In the genomic region with DNA sequence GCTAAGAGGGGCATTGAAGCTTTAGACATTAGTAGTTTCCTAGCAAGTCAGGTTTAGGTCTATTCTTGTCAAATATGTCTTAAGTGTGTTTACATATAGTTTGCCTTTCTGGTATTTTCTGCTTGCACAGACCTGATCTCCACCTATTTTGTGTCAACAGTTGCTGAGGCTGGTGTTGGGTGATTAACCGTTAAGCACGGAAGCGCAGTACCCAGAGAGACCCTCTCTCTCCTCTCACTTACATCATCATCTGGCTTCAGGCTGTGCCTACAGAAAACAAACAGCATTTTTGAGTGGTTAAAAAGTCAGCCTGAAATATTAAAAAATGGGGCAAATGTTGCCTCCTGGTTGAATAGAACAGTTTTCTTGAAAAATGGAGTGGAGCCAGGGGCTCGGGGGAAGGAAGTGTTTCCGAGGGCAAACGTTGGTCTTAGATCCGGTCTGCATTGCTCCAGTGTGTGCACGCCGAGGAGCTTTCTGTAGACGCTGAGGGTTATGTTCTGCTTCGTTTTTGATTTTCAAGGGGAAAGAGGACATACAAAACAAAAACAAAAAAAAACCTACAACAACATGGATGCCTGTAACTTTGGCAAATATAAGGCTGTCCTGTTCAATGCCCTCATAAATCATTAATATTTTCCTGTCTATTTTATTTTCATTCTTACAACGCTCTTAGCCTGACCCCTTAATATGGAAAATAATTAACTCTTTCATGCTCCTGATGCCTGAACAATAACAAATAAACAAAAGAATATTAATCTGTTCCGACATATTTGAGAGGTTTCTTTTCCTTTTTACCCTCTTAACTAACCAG, we compare ENCODE assay signal across 10 cellular contexts.
DNase-seq lines count a peak whose midpoint lies in the region; ATAC-seq, FAIRE-seq and TF ChIP-seq lines count a peak whose summit lies in the region.
"Had no signal": no experiment of that assay in that cellular context is flagged by ENCODE, and none has a peak within 500 bp of the region (broad histone marks: within the 10 kb centered on the region; RNA-seq: fewer than 3 reads in every experiment).

No MANE protein-coding gene starts in this region.

- H3K27ac ChIP-seq in lower lobe of right lung: peak overlapping the region; percentile 50
- H3K27ac ChIP-seq in thoracic aorta: peak overlapping the region; percentile 65 to 82

- H3K9me3 ChIP-seq in lower lobe of right lung (no peaks in the 10 kb centered on the region), thoracic aorta (no peaks in the 10 kb centered on the region)

- H3K36me3 ChIP-seq in bronchial epithelial cell (ENCODE audit: control insufficient read depth, insufficient read depth, low read length) (peaks cover 1% of the 10 kb centered on the region), lower lobe of right lung (no peaks in the 10 kb centered on the region), thoracic aorta (no peaks in the 10 kb centered on the region)

- DNase-seq in NCI-H1105 treated with DMSO at 0.1 percent for 48 hours (lab: John Stamatoyannopoulos, UW) (peak; percentile 63), NCI-H1105 (lab: John Stamatoyannopoulos, UW) (no peak), bronchial epithelial cell (ENCODE audit: low read depth) (peak; percentile 94), lower lobe of right lung (no peak), thoracic aorta (ENCODE audit: low spot score) (no peak), SIG-M5 treated with dmso at 0.1 percent for 504 hours (lab: John Stamatoyannopoulos, UW; ENCODE audit: unreplicated experiment) (no peak), NCI-H2107 treated with DMSO at 0.1 percent for 48 hours (lab: John Stamatoyannopoulos, UW; ENCODE audit: unreplicated experiment) (no peak)
- DNase-seq: NCI-H524 treated with DMSO at 0.1 percent for 48 hours had no signal

- no peak for FAIRE-seq in bronchial epithelial cell (lab: Jason Lieb, UNC)
- FAIRE-seq: A204.1 had no signal

- TF ChIP-seq CTCF in bronchial epithelial cell (IDR thresholded peaks at IDR 0.05; ENCODE audit: insufficient read depth, low read length, severe bottlenecking) (no peak), lower lobe of right lung (IDR thresholded peaks at IDR 0.05) (no peak), thoracic aorta (IDR thresholded peaks at IDR 0.05) (no peak)

- intact Hi-C loops in lower lobe of right lung (cut with DNase I): no loop called here

- H3K27me3 ChIP-seq in bronchial epithelial cell (ENCODE audit: control insufficient read depth, insufficient read depth, low read length) (no peaks in the 10 kb centered on the region), lower lobe of right lung (ENCODE audit: low read depth) (no peaks in the 10 kb centered on the region), thoracic aorta (replicated peaks; ENCODE audit: insufficient read depth) (no peaks in the 10 kb centered on the region)

- ATAC-seq in lower lobe of right lung: peak; percentile 19 to 45
- ATAC-seq in thoracic aorta (ENCODE audit: insufficient number of reproducible peaks, low FRiP score, low read depth): no peak
- no peak for ATAC-seq in GM21786 (IDR thresholded peaks at IDR 0.05; ENCODE audit: unreplicated experiment)

- H3K4me1 ChIP-seq in lower lobe of right lung: peaks cover 40% of the 10 kb centered on the region
- peaks cover 8 to 57% of the 10 kb centered on the region in 2 donors for H3K4me1 ChIP-seq in thoracic aorta (ENCODE audit: control insufficient read depth in 1 of 2, low read depth in 2 of 2)

- H3K4me3 ChIP-seq in bronchial epithelial cell (ENCODE audit: low read depth, low read length): peak overlapping the region; percentile 20
- H3K4me3 ChIP-seq in lower lobe of right lung: peak overlapping the region; percentile 31
- peak overlapping the region; percentile 66 for H3K4me3 ChIP-seq in thoracic aorta

Comparison
In these comparisons a context has a peak if more than half of its experiments do, and no peak if none do; other contexts are left out.
1. DNase-seq: peak in NCI-H1105 treated with DMSO at 0.1 percent for 48 hours (single experiment) and bronchial epithelial cell (single experiment); none in NCI-H1105 (single experiment), lower lobe of right lung (single experiment), thoracic aorta (single experiment), SIG-M5 treated with dmso at 0.1 percent for 504 hours (single experiment) and NCI-H2107 treated with DMSO at 0.1 percent for 48 hours (single experiment).
2. ATAC-seq: peak in lower lobe of right lung (2 of 2); none in thoracic aorta (single experiment) and GM21786 (single experiment).
3. Peak in every context shown above with its lines, with median percentiles within 50 percentile points of each other: H3K4me3 ChIP-seq.